ENCODE assay signal across 31 cellular contexts in the genomic region with DNA sequence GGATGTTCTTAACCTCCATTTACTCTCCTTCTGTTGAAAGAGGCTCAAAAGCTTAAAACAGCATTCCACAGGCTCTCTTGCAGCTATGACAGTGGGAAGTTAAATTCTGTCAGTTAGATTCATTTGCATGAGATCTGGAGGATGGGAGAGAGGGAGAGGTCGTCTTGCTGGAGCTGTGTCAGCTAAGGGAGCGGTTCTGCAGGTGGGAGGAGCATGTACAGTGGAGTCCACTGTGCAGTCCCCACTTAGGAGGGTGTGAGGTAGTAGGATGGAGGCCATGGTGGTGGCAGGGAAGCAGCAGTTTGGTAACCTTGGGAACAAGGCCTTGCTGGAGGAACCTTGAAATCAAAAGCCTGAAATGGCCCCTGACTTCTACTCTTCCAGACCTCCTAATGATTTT. TPM values are rescaled to one million over a fixed set of nuclear protein-coding genes. Genes with fewer than 3 reads are reported as not detected.
A peak's percentile ranks its signal among the peaks of the same experiment; 100 is the strongest.
DNase-seq lines count a peak whose midpoint lies in the region; ATAC-seq, FAIRE-seq and TF ChIP-seq lines count a peak whose summit lies in the region.
"Had no signal": no experiment of that assay in that cellular context is flagged by ENCODE, and none has a peak within 500 bp of the region (broad histone marks: within the 10 kb centered on the region; RNA-seq: fewer than 3 reads in every experiment).

No MANE protein-coding gene starts in this region.

- no peak overlapping the region for H3K27ac Mint-ChIP-seq in activated naive CD8-positive, alpha-beta T cell treated with anti-CD3 and anti-CD28 coated beads, Interleukin-2, amount 50 U/mL, for 24 hours
- H3K27ac Mint-ChIP-seq: activated CD4-positive, alpha-beta memory T cell treated with anti-CD3 and anti-CD28 coated beads, Interleukin-2, amount 10 ng/mL, durations not matched to agents 7 days and 5 days; CD8-positive, alpha-beta T cell; mesothelial cell of epicardium; progenitor cell of endocrine pancreas; T-helper 2 cell treated with Interferon-gamma antibody and Interleukin-4, amounts not matched to agents 5 μg/mL and 100 μg/mL, for 36 hours had no signal

- peaks cover 2% of the 10 kb centered on the region for H3K27me3 Mint-ChIP-seq in activated naive CD8-positive, alpha-beta T cell treated with anti-CD3 and anti-CD28 coated beads, Interleukin-2, amount 50 U/mL, for 24 hours
- H3K27me3 Mint-ChIP-seq: progenitor cell of endocrine pancreas had no signal

- no peaks in the 10 kb centered on the region; the same call in 1 of the 2 replicates for H3K23me2 ChIP-seq in H1 (ENCODE audit: low read depth, low read length)

- TF ChIP-seq POLR2A in H1 (IDR thresholded peaks at IDR 0.05; ENCODE audit: control extremely low read depth in 1 of 2, low read depth in 2 of 2, low read length in 2 of 2) = no peak

- no peak overlapping the region for H3K56ac ChIP-seq in H1 (replicated peaks; ENCODE audit: insufficient read length, low read depth, low read length)

- no peak overlapping the region for H3K4me3 Mint-ChIP-seq in activated naive CD8-positive, alpha-beta T cell treated with anti-CD3 and anti-CD28 coated beads, Interleukin-2, amount 50 U/mL, for 24 hours
- H3K4me3 Mint-ChIP-seq: activated CD4-positive, alpha-beta memory T cell treated with anti-CD3 and anti-CD28 coated beads, Interleukin-2, amount 10 ng/mL, durations not matched to agents 7 days and 5 days; CD8-positive, alpha-beta T cell; mesothelial cell of epicardium had no signal

- no peak overlapping the region for H3K4me3 ChIP-seq in left ventricle myocardium inferior
- H3K4me3 ChIP-seq in H1 (ENCODE audit: extremely low read depth in 1 of 4, insufficient read depth in 2 of 4, low read depth in 3 of 4, low read length in 4 of 4) = no peak overlapping the region
- no peak overlapping the region for H3K4me3 ChIP-seq in neuronal stem cell (ENCODE audit: low read length in 2 of 2)
- no peak overlapping the region for H3K4me3 ChIP-seq in H7 (ENCODE audit: insufficient read depth, low read depth, low read length)
- H3K4me3 ChIP-seq in PC-3 (ENCODE audit: low read length) = no peak overlapping the region
- H3K4me3 ChIP-seq: gastroesophageal sphincter, sigmoid colon, transverse colon had no signal

- H2BK120ac ChIP-seq in H1 (replicated peaks; ENCODE audit: low read depth, low read length) (no peak overlapping the region), neuronal stem cell (ENCODE audit: low read depth, low read length) (no peak overlapping the region)

- H2BK15ac ChIP-seq in H1 (ENCODE audit: low read length) (peak overlapping the region; percentile 92; the same call in 1 of the 2 replicates), neuronal stem cell (ENCODE audit: low read length) (no peak overlapping the region)

- peaks cover 17% of the 10 kb centered on the region for H3K4me1 ChIP-seq in left ventricle myocardium inferior
- peaks cover 0 to 8% (median 0%) of the 10 kb centered on the region in 4 experiments; a peak in 2 of 7 replicates for H3K4me1 ChIP-seq in H1 (replicated peaks in 1 of 4; ENCODE audit: control insufficient read depth in 3 of 4, insufficient read depth in 4 of 4, low read length in 3 of 4)
- no peaks in the 10 kb centered on the region for H3K4me1 ChIP-seq in neuronal stem cell (ENCODE audit: control insufficient read depth in 2 of 2, insufficient read depth in 1 of 2, low read depth in 1 of 2, low read length in 2 of 2)
- peaks cover 3% of the 10 kb centered on the region; the same call in 1 of the 2 replicates for H3K4me1 ChIP-seq in PC-3 (ENCODE audit: insufficient read depth, low read length)
- H3K4me1 ChIP-seq: sigmoid colon had no signal

- FAIRE-seq in H1 (lab: Jason Lieb, UNC) = no peak
- FAIRE-seq: A204.1, GM18507, GM19239 had no signal

- H2BK20ac ChIP-seq in H1 (ENCODE audit: low read length) = 0 out of 2 replicates have a peak overlapping the region, but pooled peaks have one; percentile 72

- H3K27me3 ChIP-seq in left ventricle myocardium inferior (ENCODE audit: low read depth) (no peaks in the 10 kb centered on the region), H1 (replicated peaks in 1 of 4; ENCODE audit: control insufficient read depth in 3 of 4, extremely low read depth in 1 of 4, insufficient read depth in 3 of 4, low read length in 3 of 4) (no peaks in the 10 kb centered on the region; a peak in 1 of 7 replicates), neuronal stem cell (ENCODE audit: control insufficient read depth in 3 of 3, insufficient read depth in 3 of 3, low read depth in 1 of 3, low read length in 3 of 3) (no peaks in the 10 kb centered on the region), H7 (ENCODE audit: control insufficient read depth, insufficient read depth, low read length) (no peaks in the 10 kb centered on the region), PC-3 (ENCODE audit: low read length) (no peaks in the 10 kb centered on the region)
- H3K27me3 ChIP-seq: brain microvascular endothelial cell, dorsolateral prefrontal cortex, gastroesophageal sphincter, sigmoid colon, transverse colon had no signal

- H2BK5ac ChIP-seq in H1 (ENCODE audit: low read depth, low read length) = no peak overlapping the region
- H2BK5ac ChIP-seq in neuronal stem cell (ENCODE audit: low read length) = no peak overlapping the region

- no peak for TF ChIP-seq CTCF in left ventricle myocardium inferior (IDR thresholded peaks at IDR 0.05; ENCODE audit: borderline replicate concordance)
- no peak for TF ChIP-seq CTCF in H1 (IDR thresholded peaks at IDR 0.05; ENCODE audit: control extremely low read depth in 1 of 3, insufficient read depth in 1 of 3, low read depth in 1 of 3, low read length in 3 of 3)
- no peak for TF ChIP-seq CTCF in PC-3 (conservative IDR thresholded peaks at IDR 0.05; ENCODE audit: low read depth, low read length)

- H3K79me2 ChIP-seq in H1 (ENCODE audit: control insufficient read depth in 1 of 2, insufficient read depth in 2 of 2, low read length in 2 of 2) (no peaks in the 10 kb centered on the region), PC-3 (ENCODE audit: low read length) (no peaks in the 10 kb centered on the region)

- H3K4me1 Mint-ChIP-seq in activated naive CD8-positive, alpha-beta T cell treated with anti-CD3 and anti-CD28 coated beads, Interleukin-2, amount 50 U/mL, for 24 hours = peaks cover 7% of the 10 kb centered on the region

- H2AK5ac ChIP-seq in H1 (ENCODE audit: low read depth, low read length) (0 out of 2 replicates have a peak overlapping the region, but pooled peaks have one; percentile 82), neuronal stem cell (ENCODE audit: low read depth, low read length) (no peak overlapping the region)

- peak overlapping the region; percentile 77 for H3K27ac ChIP-seq in left ventricle myocardium inferior (replicated peaks)
- H3K27ac ChIP-seq in H1 (ENCODE audit: low read depth, low read length) = no peak overlapping the region
- H3K27ac ChIP-seq in neuronal stem cell (replicated peaks; ENCODE audit: low read length) = no peak overlapping the region
- no peak overlapping the region for H3K27ac ChIP-seq in PC-3 (ENCODE audit: low read length)
- H3K27ac ChIP-seq: brain microvascular endothelial cell had no signal

- H3K36me3 Mint-ChIP-seq in activated naive CD8-positive, alpha-beta T cell treated with anti-CD3 and anti-CD28 coated beads, Interleukin-2, amount 50 U/mL, for 24 hours (ENCODE audit: low read depth) = no peaks in the 10 kb centered on the region
- H3K36me3 Mint-ChIP-seq: CD8-positive, alpha-beta T cell; immature natural killer cell; mesothelial cell of epicardium had no signal

- H3F3A ChIP-seq in PC-3 (ENCODE audit: low read length, unreplicated experiment) = no peaks in the 10 kb centered on the region

- H4K91ac ChIP-seq in H1 (replicated peaks; ENCODE audit: insufficient read length, low read length) (no peak overlapping the region), neuronal stem cell (ENCODE audit: low read depth, low read length, poor library complexity) (no peak overlapping the region)

- CTCF ChIA-PET in H1 (lab: Charles Lee; ENCODE audit: partially characterized antibody) (no interaction called here), PC-3 (lab: Charles Lee) (no interaction called here)

- H3K14ac ChIP-seq in H1 (ENCODE audit: insufficient read length) (no peak overlapping the region), neuronal stem cell (ENCODE audit: low read length) (no peak overlapping the region)

- no peaks in the 10 kb centered on the region for H3K9me2 ChIP-seq in PC-3 (replicated peaks; ENCODE audit: low read length)

- WGBS in H1 (ENCODE audit: extremely low coverage in 1 of 2, insufficient coverage in 1 of 2, insufficient read length in 1 of 2, insufficient replicate concordance in 2 of 2, low coverage in 1 of 2, low lambda C conversion rate in 2 of 2, missing lambda C conversion rate in 1 of 2), 2 experiments = 84% methylated on average over 2 of the region's 2 CpGs; no CpG with 5 or more reads in 1 of the 2 experiments
- WGBS in neuronal stem cell (ENCODE audit: extremely low coverage in 2 of 2, insufficient read length in 2 of 2, insufficient replicate concordance in 1 of 2), 2 donors = no CpG with 5 or more reads among the region's 2 CpGs

- H3K9me3 Mint-ChIP-seq in activated naive CD8-positive, alpha-beta T cell treated with anti-CD3 and anti-CD28 coated beads, Interleukin-2, amount 50 U/mL, for 24 hours = no peaks in the 10 kb centered on the region
- H3K9me3 Mint-ChIP-seq: activated CD4-positive, alpha-beta memory T cell treated with anti-CD3 and anti-CD28 coated beads, Interleukin-2, amount 10 ng/mL, durations not matched to agents 7 days and 5 days; CD8-positive, alpha-beta T cell; mesothelial cell of epicardium; T-helper 2 cell treated with Interferon-gamma antibody and Interleukin-4, amounts not matched to agents 5 μg/mL and 100 μg/mL, for 36 hours had no signal

- H3K4me2 ChIP-seq in H1 (ENCODE audit: insufficient read depth in 1 of 2, low read depth in 2 of 2, low read length in 2 of 2) (no peak overlapping the region), neuronal stem cell (ENCODE audit: insufficient read depth, low read length, poor library complexity, severe bottlenecking) (no peak overlapping the region), PC-3 (ENCODE audit: low read length) (no peak overlapping the region)

- H4K20me1 ChIP-seq in H1 (replicated peaks in 1 of 2; ENCODE audit: control insufficient read depth in 1 of 2, insufficient read depth in 2 of 2, low read length in 2 of 2) (no peaks in the 10 kb centered on the region), PC-3 (ENCODE audit: low read length) (no peaks in the 10 kb centered on the region)

- no peaks in the 10 kb centered on the region for H3K36me3 ChIP-seq in left ventricle myocardium inferior
- H3K36me3 ChIP-seq in H1 (ENCODE audit: control insufficient read depth in 2 of 4, insufficient read depth in 4 of 4, low read length in 3 of 4) = no peaks in the 10 kb centered on the region
- no peaks in the 10 kb centered on the region for H3K36me3 ChIP-seq in neuronal stem cell (replicated peaks in 1 of 2; ENCODE audit: control insufficient read depth in 2 of 2, insufficient read depth in 2 of 2, low read length in 2 of 2)
- no peaks in the 10 kb centered on the region for H3K36me3 ChIP-seq in H7 (replicated peaks; ENCODE audit: control insufficient read depth, insufficient read depth, low read length)
- no peaks in the 10 kb centered on the region for H3K36me3 ChIP-seq in PC-3 (ENCODE audit: low read depth, low read length)
- H3K36me3 ChIP-seq: brain microvascular endothelial cell, gastroesophageal sphincter, sigmoid colon, transverse colon had no signal

- no peak overlapping the region for H3K23ac ChIP-seq in H1 (ENCODE audit: insufficient read length)
- H3K23ac ChIP-seq in neuronal stem cell (ENCODE audit: low read depth, low read length, poor library complexity) = no peak overlapping the region

- no TSS peak for BruUV-seq in PC-3 (replicated peaks; lab: Mats Ljungman, UMichigan)

- H4K5ac ChIP-seq in H1 (ENCODE audit: insufficient read length, low read depth, low read length) = no peak overlapping the region

- H4K8ac ChIP-seq in H1 (ENCODE audit: extremely low read depth, insufficient read depth, low read length) (no peak overlapping the region), neuronal stem cell (ENCODE audit: low read depth, low read length) (no peak overlapping the region)

- H3K4ac ChIP-seq in H1 (replicated peaks; ENCODE audit: insufficient read length, low read depth, low read length) (peak overlapping the region; percentile 91), neuronal stem cell (ENCODE audit: low read length) (no peak overlapping the region)

- TF ChIP-seq EP300 in H1 (IDR thresholded peaks at IDR 0.05; ENCODE audit: borderline replicate concordance in 1 of 2, low read depth in 2 of 2, low read length in 2 of 2) = no peak

- H2BK12ac ChIP-seq in H1 (ENCODE audit: low read depth, low read length) (no peak overlapping the region), neuronal stem cell (ENCODE audit: low read length) (no peak overlapping the region)

- no peak overlapping the region for H2AFZ ChIP-seq in H1 (ENCODE audit: low read length)
- H2AFZ ChIP-seq in neuronal stem cell (ENCODE audit: low read length) = no peak overlapping the region
- no peak overlapping the region for H2AFZ ChIP-seq in PC-3 (ENCODE audit: low read length)

- no peak for ATAC-seq in activated naive CD8-positive, alpha-beta T cell treated with anti-CD3 and anti-CD28 coated beads, Interleukin-2, amount 50 U/mL, for 24 hours
- ATAC-seq in PC-3 = no peak
- ATAC-seq: CD8-positive, alpha-beta T cell had no signal

- TF ChIP-seq RAD21 in H1 (IDR thresholded peaks at IDR 0.05 in 1 of 2, conservative IDR thresholded peaks at IDR 0.05 in 1 of 2; ENCODE audit: low read depth in 2 of 2, low read length in 2 of 2) = no peak

- H3K79me1 ChIP-seq in H1 (ENCODE audit: low read depth, low read length) (no peaks in the 10 kb centered on the region), neuronal stem cell (ENCODE audit: low read depth, low read length) (no peaks in the 10 kb centered on the region)

- POLR2A ChIA-PET in H1 (lab: Charles Lee; ENCODE audit: partially characterized antibody) (interaction anchor here (0.5 to 1.1 kb wide), 3 partner anchors 12 to 98 kb away, joined by 3 to 4 read pairs (median 3); a partner anchor contains a TSS), PC-3 (lab: Charles Lee; ENCODE audit: unreplicated experiment) (no interaction called here)

- intact Hi-C loops in left ventricle myocardium inferior (cut with micrococcal nuclease) = no loop called here
- intact Hi-C loops in cardiac septum (cut with DNase I) = no loop called here
- intact Hi-C loops in PC-3 (cut with micrococcal nuclease) = no loop called here

- H3K9ac ChIP-seq in H1 (replicated peaks in 1 of 4; ENCODE audit: extremely low read depth in 1 of 4, low read depth in 3 of 4, low read length in 3 of 4) = no peak overlapping the region
- H3K9ac ChIP-seq in neuronal stem cell (ENCODE audit: low read depth, low read length, poor library complexity) = peak overlapping the region; percentile 50
- H3K9ac ChIP-seq in PC-3 (ENCODE audit: low read length) = no peak overlapping the region

- peaks cover 3% of the 10 kb centered on the region for H3K9me3 ChIP-seq in left ventricle myocardium inferior (replicated peaks)
- H3K9me3 ChIP-seq in H1 (ENCODE audit: insufficient read depth in 2 of 2, low read depth in 1 of 2, low read length in 1 of 2) = no peaks in the 10 kb centered on the region
- peaks cover 2 to 4% of the 10 kb centered on the region in 2 donors for H3K9me3 ChIP-seq in neuronal stem cell (replicated peaks in 1 of 2; ENCODE audit: control insufficient read depth in 2 of 2, insufficient read depth in 1 of 2, low read depth in 1 of 2, low read length in 2 of 2)
- H3K9me3 ChIP-seq in PC-3 (ENCODE audit: low read length) = no peaks in the 10 kb centered on the region
- H3K9me3 ChIP-seq: gastroesophageal sphincter, sigmoid colon, transverse colon had no signal

- H3K18ac ChIP-seq in H1 (ENCODE audit: extremely low read depth, low read length) (no peak overlapping the region), neuronal stem cell (ENCODE audit: low read length) (no peak overlapping the region)

- no peak for DNase-seq in left ventricle myocardium inferior
- DNase-seq in cardiac septum (ENCODE audit: low spot score) = no peak
- DNase-seq in H1 (ENCODE audit: low read depth in 1 of 2, low spot score in 2 of 2) = no peak
- no peak for DNase-seq in neuronal stem cell (ENCODE audit: low spot score)
- DNase-seq in H7 = no peak
- no peak for DNase-seq in activated naive CD8-positive, alpha-beta T cell treated with anti-CD3 and anti-CD28 coated beads, Interleukin-2, amount 50 U/mL, for 24 hours
- no peak for DNase-seq in PC-3
- no peak for DNase-seq in activated CD4-positive, alpha-beta T cell treated with anti-CD3 and anti-CD28 coated beads, Interleukin-2, amount 50 U/mL, for 1 hour
- DNase-seq: activated CD4-positive, alpha-beta memory T cell treated with anti-CD3 and anti-CD28 coated beads, Interleukin-2, amount 10 ng/mL, durations not matched to agents 7 days and 5 days; activated CD4-positive, alpha-beta T cell treated with anti-CD3 and anti-CD28 coated beads for 1 hour; activated CD8-positive, alpha-beta memory T cell treated with anti-CD3 and anti-CD28 coated beads, Interleukin-2, amount 50 U/mL, for 4 hours; activated naive CD4-positive, alpha-beta T cell treated with anti-CD3 and anti-CD28 coated beads, Interleukin-2, amount 50 U/mL, for 16 hours; amniotic stem cell; brain microvascular endothelial cell; CD8-positive, alpha-beta T cell; dorsolateral prefrontal cortex; immature natural killer cell; IMR-90; NCI-H446; NCI-H748 treated with DMSO at 0.1 percent for 48 hours; SIG-M5; sigmoid colon; stimulated activated CD4-positive, alpha-beta T cell treated with anti-CD3 and anti-CD28 coated beads, Interleukin-4, amount 100 ng/mL, for 24 hours; transverse colon had no signal

RNA-seq across cellular contexts. Expression of a gene that starts 12.0 kb away (rescaled TPM):
- 31.0 TPM for total RNA-seq in left ventricle myocardium inferior
- 28.0 TPM for total RNA-seq in cardiac septum
- total RNA-seq in H1 (2021; fragmentation: NEBNext Ultra II Directional; extraction: Animal tissue kit (Norgen Biotek cat#: 25700)) = 73.5 and 75.4 TPM in 2 replicates
- 39.1 and 46.5 TPM in 2 replicates for polyA plus RNA-seq in H1 (2011; rRNA removed)
- 43.0 TPM for polyA plus RNA-seq in H1 (2011; cell fraction: cytosol; rRNA removed)
- 26.3 TPM for polyA plus RNA-seq in H1 (2011; cell fraction: nucleus; rRNA removed)
- 41.6 to 48.4 TPM (median 44.5 TPM) in 4 replicates for polyA plus RNA-seq in H1 (2012, experiment 1 of 2)
- polyA plus RNA-seq in H1 (2012, experiment 2 of 2) = 24.7 TPM
- polyA plus RNA-seq in H1 (2013, experiment 1 of 2) = 57.2 TPM
- 71.0 TPM for polyA plus RNA-seq in H1 (2013, experiment 2 of 2)
- polyA minus RNA-seq in H1 (2011; rRNA and poly(A)+ RNA removed) = 59.0 and 69.0 TPM in 2 replicates
- polyA minus RNA-seq in H1 (2011; cell fraction: cytosol; rRNA and poly(A)+ RNA removed) = 36.1 TPM
- 20.6 TPM for polyA minus RNA-seq in H1 (2011; cell fraction: nucleus; rRNA and poly(A)+ RNA removed)
- polyA plus RNA-seq in neuronal stem cell (2013, experiment 1 of 2) = 46.5 TPM
- polyA plus RNA-seq in neuronal stem cell (2013, experiment 2 of 2) = 48.5 TPM
- total RNA-seq in H7 (2014; rRNA removed; shearing (Covaris generic)) = 31.7 and 35.2 TPM in 2 replicates
- 18.1 and 24.1 TPM in 2 replicates for total RNA-seq in PC-3 (2014; rRNA removed)
